15 cellular contexts compared by ENCODE assay signal in the genomic region with DNA sequence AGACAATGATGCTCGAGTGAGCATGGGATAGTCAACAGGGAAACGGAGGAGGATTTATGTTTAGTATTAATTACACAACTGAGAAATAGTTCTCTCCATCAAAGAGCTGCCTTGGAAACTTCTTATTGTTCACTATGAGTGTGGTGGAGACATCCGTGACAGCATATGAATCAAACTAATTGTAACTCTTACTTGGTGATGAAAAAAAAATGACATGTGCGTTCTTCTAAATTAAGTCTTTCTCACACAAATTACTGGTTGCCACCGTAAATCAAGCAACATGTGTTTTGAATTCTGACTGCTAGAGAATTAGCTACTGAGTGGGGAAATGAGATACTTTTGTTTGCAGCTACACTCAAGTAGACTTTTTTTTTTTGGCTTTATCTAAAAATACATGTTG.
"Had no signal": no experiment of that assay in that cellular context is flagged by ENCODE, and none has a peak within 500 bp of the region (broad histone marks: within the 10 kb centered on the region; RNA-seq: fewer than 3 reads in every experiment).

No MANE protein-coding gene starts in this region.

- ATAC-seq: foreskin keratinocyte, left lobe of liver had no signal

- H3K36me3 ChIP-seq: prostate gland, right atrium auricular region, thyroid gland had no signal

- H3K27ac ChIP-seq: epithelial cell of prostate, foreskin keratinocyte, prostate gland, right atrium auricular region, thyroid gland, WERI-Rb-1 had no signal

- H3K9me3 ChIP-seq: prostate gland, right atrium auricular region, thyroid gland had no signal

- H3K4me3 ChIP-seq: dorsolateral prefrontal cortex, prostate gland, right atrium auricular region, thyroid gland had no signal

- DNase-seq: activated CD4-positive, alpha-beta T cell treated with anti-CD3 and anti-CD28 coated beads, Interleukin-2, amount 50 U/mL, for 48 hours; dorsolateral prefrontal cortex; foreskin keratinocyte; mammary epithelial cell; stimulated activated CD4-positive, alpha-beta T cell treated with anti-CD3 and anti-CD28 coated beads, Interleukin-12 subunit alpha, Interleukin-12 subunit beta, amount 100 ng/mL, for 4 hours; stimulated activated CD4-positive, alpha-beta T cell treated with anti-CD3 and anti-CD28 coated beads, Interleukin-1b, Interleukin-23, amount 100 ng/mL, for 48 hours; stimulated activated CD8-positive, alpha-beta memory T cell treated with anti-CD3 and anti-CD28 coated beads, Interleukin-4, amount 100 ng/mL, for 48 hours; stimulated activated naive CD4-positive, alpha-beta T cell; T-helper 2 cell; thyroid gland; WERI-Rb-1 had no signal

- H3K4me1 ChIP-seq: prostate gland, right atrium auricular region, thyroid gland had no signal

- H3K27me3 ChIP-seq: dorsolateral prefrontal cortex, foreskin keratinocyte, right atrium auricular region, thyroid gland had no signal
